Comparison of ENCODE assay signal across 25 cellular contexts in genomic region chr2:183027443-183027842, GRCh38.
"Had no signal": no experiment of that assay in that cellular context is flagged by ENCODE, and none has a peak within 500 bp of the region (broad histone marks: within the 10 kb centered on the region; RNA-seq: fewer than 3 reads in every experiment).

No MANE protein-coding gene starts in this region.

- H3K27me3 ChIP-seq: dorsolateral prefrontal cortex, esophagus squamous epithelium, gastrocnemius medialis had no signal

- FAIRE-seq: colon, keratinocyte had no signal

- DNase-seq: dermis blood vessel endothelial cell; dorsolateral prefrontal cortex; effector CD4-positive, alpha-beta T cell; effector memory CD8-positive, alpha-beta T cell; endodermal cell; erythroblast; esophagus squamous epithelium; foreskin fibroblast; foreskin melanocyte; gastrocnemius medialis; glutamatergic neuron; head of caudate nucleus; heart right ventricle; hippocampal formation; left cardiac atrium; left lung; left ventricle myocardium superior; lower lobe of right lung; mesenchymal stem cell; mucosa of descending colon had no signal

- H3K36me3 ChIP-seq: left lung, lower lobe of right lung had no signal

- H3K27ac ChIP-seq: coronary artery, dorsolateral prefrontal cortex, epithelial cell of prostate, esophagus squamous epithelium, gastrocnemius medialis, heart right ventricle, left lung, lower lobe of right lung had no signal

- H3K4me3 ChIP-seq: coronary artery, dorsolateral prefrontal cortex, esophagus squamous epithelium, gastrocnemius medialis, heart right ventricle, left lung, lower lobe of right lung, mucosa of descending colon had no signal

- ATAC-seq: effector memory CD8-positive, alpha-beta T cell; esophagus mucosa; gastrocnemius medialis; heart right ventricle; left cardiac atrium; left lung; left ventricle myocardium superior; lower lobe of right lung; mucosa of descending colon had no signal

- H3K9me3 ChIP-seq: esophagus squamous epithelium, gastrocnemius medialis, heart right ventricle, left lung, lower lobe of right lung, mucosa of descending colon had no signal
